ENCODE assay signal across 9 cellular contexts in genomic region chr20:25076731-25077609, GRCh38. TPM values are rescaled to one million over a fixed set of nuclear protein-coding genes. Genes with fewer than 3 reads are reported as not detected.
DNase-seq lines count a peak whose midpoint lies in the region; ATAC-seq lines count a peak whose summit lies in the region.
"Had no signal": no experiment of that assay in that cellular context is flagged by ENCODE, and none has a peak within 500 bp of the region (broad histone marks: within the 10 kb centered on the region; RNA-seq: fewer than 3 reads in every experiment).

No MANE protein-coding gene starts in this region.

- intact Hi-C loops in sciatic nerve (cut with DNase I): no loop called here

- peak overlapping the region; percentile 25 for H3K27ac ChIP-seq in KOPT-K1 (ENCODE audit: low read depth, low read length, poor library complexity, severe bottlenecking)

- peaks cover 10% of the 10 kb centered on the region for H3K9me3 ChIP-seq in KOPT-K1 (ENCODE audit: insufficient read depth, low read length, poor library complexity, severe bottlenecking)

- peak; percentile 46 for ATAC-seq in sciatic nerve
- ATAC-seq in HG03432 (IDR thresholded peaks at IDR 0.05; ENCODE audit: unreplicated experiment): no peak
- no peak for ATAC-seq in HG02623 (IDR thresholded peaks at IDR 0.05; ENCODE audit: unreplicated experiment)

- H3K36me3 ChIP-seq in KOPT-K1 (ENCODE audit: insufficient read depth, low read length): no peaks in the 10 kb centered on the region

- DNase-seq in DMS79 (lab: John Stamatoyannopoulos, UW) (peak; percentile 56), RPMI8226 (peak; percentile 99), fibroblast of gingiva (ENCODE audit: low read depth) (peak; percentile 27), sciatic nerve (ENCODE audit: low spot score) (peak; percentile 42), activated T-cell treated with anti-CD3 and anti-CD28 coated beads for 4 hours (no peak)

RNA-seq across cellular contexts. Expression of gene VSX1, which starts 5.0 kb away (rescaled TPM):
- not detected for total RNA-seq in sciatic nerve
- total RNA-seq: urinary bladder had no signal

RNA-seq across cellular contexts. Expression of gene ACSS1, which starts 19.0 kb away (rescaled TPM):
- 27.4 TPM for total RNA-seq in sciatic nerve
